In the genomic region with DNA sequence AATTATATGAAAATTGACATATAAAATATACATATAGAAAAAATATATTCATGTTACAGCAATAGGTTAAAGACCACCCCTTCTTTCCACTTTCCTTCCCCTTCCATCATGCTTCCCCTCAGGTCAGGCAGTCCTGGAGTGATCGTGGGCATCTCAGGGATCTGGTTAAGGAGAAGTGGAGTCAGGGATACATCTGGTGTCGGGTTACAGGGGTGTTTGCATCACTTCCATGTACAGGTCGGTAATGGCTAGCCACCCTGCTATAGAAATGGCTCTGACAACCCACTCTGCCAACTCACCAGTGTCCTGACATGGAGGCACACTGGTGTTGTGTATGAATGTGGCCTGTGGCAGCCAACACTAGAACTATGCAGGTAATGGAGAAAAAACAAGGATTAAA, we compare ENCODE assay signal across 29 cellular contexts.
"Had no signal": no experiment of that assay in that cellular context is flagged by ENCODE, and none has a peak within 500 bp of the region (broad histone marks: within the 10 kb centered on the region; RNA-seq: fewer than 3 reads in every experiment).

No MANE protein-coding gene starts in this region.

- H3K9me3 ChIP-seq: ascending aorta, esophagus muscularis mucosa, gastrocnemius medialis, heart left ventricle had no signal

- ATAC-seq: activated naive CD4-positive, alpha-beta T cell treated with anti-CD3 and anti-CD28 coated beads, Interleukin-2, amount 50 U/mL, for 72 hours; activated T-cell treated with anti-CD3 and anti-CD28 coated beads, Interleukin-2, amount 50 U/mL, for 72 hours; effector memory CD8-positive, alpha-beta T cell; foreskin keratinocyte; gastrocnemius medialis; heart left ventricle had no signal

- H3K4me3 Mint-ChIP-seq: activated CD4-positive, alpha-beta memory T cell treated with anti-CD3 and anti-CD28 coated beads, Interleukin-2, amount 10 ng/mL, durations not matched to agents 7 days and 5 days; activated CD4-positive, alpha-beta T cell treated with anti-CD3 and anti-CD28 coated beads, Interleukin-2, amount 10 ng/mL, durations not matched to agents 7 days and 5 days; activated naive CD4-positive, alpha-beta T cell treated with anti-CD3 and anti-CD28 coated beads, Interleukin-2, amount 10 ng/mL, durations not matched to agents 7 days and 5 days; activated naive CD8-positive, alpha-beta T cell treated with anti-CD3 and anti-CD28 coated beads, Interleukin-2, amount 10 ng/mL, durations not matched to agents 7 days and 5 days; activated T-cell treated with anti-CD3 and anti-CD28 coated beads, Interleukin-2, amount 50 U/mL, for 24 hours; activated T-cell treated with anti-CD3 and anti-CD28 coated beads, Interleukin-2, amount 50 U/mL, for 72 hours; brain; central memory CD8-positive, alpha-beta T cell; dendritic cell treated with granulocyte-macrophage colony-stimulating factor and Interleukin-4, amounts not matched to agents 40 ng/mL and 50 ng/mL, for 4 days; effector memory CD8-positive, alpha-beta T cell had no signal

- H3K27ac Mint-ChIP-seq: activated CD4-positive, alpha-beta memory T cell treated with anti-CD3 and anti-CD28 coated beads, Interleukin-2, amount 10 ng/mL, durations not matched to agents 7 days and 5 days; activated CD4-positive, alpha-beta T cell treated with anti-CD3 and anti-CD28 coated beads, Interleukin-2, amount 10 ng/mL, durations not matched to agents 7 days and 5 days; activated naive CD4-positive, alpha-beta T cell treated with anti-CD3 and anti-CD28 coated beads, Interleukin-2, amount 10 ng/mL, durations not matched to agents 7 days and 5 days; activated naive CD4-positive, alpha-beta T cell treated with anti-CD3 and anti-CD28 coated beads, Interleukin-2, amount 50 U/mL, for 72 hours; activated naive CD8-positive, alpha-beta T cell treated with anti-CD3 and anti-CD28 coated beads, Interleukin-2, amount 10 ng/mL, durations not matched to agents 7 days and 5 days; activated T-cell treated with anti-CD3 and anti-CD28 coated beads, Interleukin-2, amount 50 U/mL, for 24 hours; activated T-cell treated with anti-CD3 and anti-CD28 coated beads, Interleukin-2, amount 50 U/mL, for 72 hours; brain; dendritic cell treated with granulocyte-macrophage colony-stimulating factor and Interleukin-4, amounts not matched to agents 40 ng/mL and 50 ng/mL, for 4 days; effector memory CD8-positive, alpha-beta T cell had no signal

- H3K27ac ChIP-seq: ascending aorta, coronary artery, dorsolateral prefrontal cortex, esophagus muscularis mucosa, foreskin keratinocyte, gastrocnemius medialis, heart left ventricle had no signal

- DNase-seq: activated CD4-positive, alpha-beta memory T cell treated with anti-CD3 and anti-CD28 coated beads, Interleukin-2, amount 10 ng/mL, durations not matched to agents 7 days and 5 days; activated CD4-positive, alpha-beta T cell treated with anti-CD3 and anti-CD28 coated beads for 1 hour; activated CD4-positive, alpha-beta T cell treated with anti-CD3 and anti-CD28 coated beads for 4 hours; activated CD4-positive, alpha-beta T cell treated with anti-CD3 and anti-CD28 coated beads, Interleukin-2, amount 10 ng/mL, durations not matched to agents 7 days and 5 days; activated CD4-positive, alpha-beta T cell treated with anti-CD3 and anti-CD28 coated beads, Interleukin-2, amount 50 U/mL, for 4 hours; activated CD8-positive, alpha-beta memory T cell treated with anti-CD3 and anti-CD28 coated beads, Interleukin-2, amount 50 U/mL, for 48 hours; activated gamma-delta T cell; activated naive CD4-positive, alpha-beta T cell; activated naive CD4-positive, alpha-beta T cell treated with anti-CD3 and anti-CD28 coated beads, Interleukin-2, amount 10 ng/mL, durations not matched to agents 7 days and 5 days; activated naive CD8-positive, alpha-beta T cell treated with anti-CD3 and anti-CD28 coated beads, Interleukin-2, amount 10 ng/mL, durations not matched to agents 7 days and 5 days; activated T-cell treated with anti-CD3 and anti-CD28 coated beads for 4 hours; activated T-cell treated with anti-CD3 and anti-CD28 coated beads, Interleukin-2, amount 50 U/mL, for 24 hours; activated T-cell treated with anti-CD3 and anti-CD28 coated beads, Interleukin-2, amount 50 U/mL, for 72 hours; dorsolateral prefrontal cortex; effector CD4-positive, alpha-beta T cell; effector memory CD8-positive, alpha-beta T cell; erythroblast; foreskin keratinocyte; gastrocnemius medialis; glutamatergic neuron; heart left ventricle; T-helper 2 cell had no signal

- H3K36me3 ChIP-seq: ascending aorta, esophagus muscularis mucosa, gastrocnemius medialis, heart left ventricle had no signal

- H3K36me3 Mint-ChIP-seq: activated naive CD4-positive, alpha-beta T cell treated with anti-CD3 and anti-CD28 coated beads, Interleukin-2, amount 10 ng/mL, durations not matched to agents 7 days and 5 days; activated naive CD4-positive, alpha-beta T cell treated with anti-CD3 and anti-CD28 coated beads, Interleukin-2, amount 50 U/mL, for 72 hours; activated naive CD8-positive, alpha-beta T cell treated with anti-CD3 and anti-CD28 coated beads, Interleukin-2, amount 10 ng/mL, durations not matched to agents 7 days and 5 days; brain had no signal

- H3K4me3 ChIP-seq: ascending aorta, coronary artery, dorsolateral prefrontal cortex, esophagus muscularis mucosa, gastrocnemius medialis, heart left ventricle had no signal

- H3K4me1 Mint-ChIP-seq: activated CD4-positive, alpha-beta memory T cell treated with anti-CD3 and anti-CD28 coated beads, Interleukin-2, amount 10 ng/mL, durations not matched to agents 7 days and 5 days; activated CD4-positive, alpha-beta T cell treated with anti-CD3 and anti-CD28 coated beads, Interleukin-2, amount 10 ng/mL, durations not matched to agents 7 days and 5 days; activated naive CD4-positive, alpha-beta T cell treated with anti-CD3 and anti-CD28 coated beads, Interleukin-2, amount 10 ng/mL, durations not matched to agents 7 days and 5 days; activated naive CD8-positive, alpha-beta T cell treated with anti-CD3 and anti-CD28 coated beads, Interleukin-2, amount 10 ng/mL, durations not matched to agents 7 days and 5 days; central memory CD8-positive, alpha-beta T cell had no signal

- H3K9me3 Mint-ChIP-seq: activated CD4-positive, alpha-beta memory T cell treated with anti-CD3 and anti-CD28 coated beads, Interleukin-2, amount 10 ng/mL, durations not matched to agents 7 days and 5 days; activated CD4-positive, alpha-beta T cell treated with anti-CD3 and anti-CD28 coated beads, Interleukin-2, amount 10 ng/mL, durations not matched to agents 7 days and 5 days; activated naive CD4-positive, alpha-beta T cell treated with anti-CD3 and anti-CD28 coated beads, Interleukin-2, amount 10 ng/mL, durations not matched to agents 7 days and 5 days; activated naive CD4-positive, alpha-beta T cell treated with anti-CD3 and anti-CD28 coated beads, Interleukin-2, amount 50 U/mL, for 72 hours; activated naive CD8-positive, alpha-beta T cell treated with anti-CD3 and anti-CD28 coated beads, Interleukin-2, amount 10 ng/mL, durations not matched to agents 7 days and 5 days; activated T-cell treated with anti-CD3 and anti-CD28 coated beads, Interleukin-2, amount 50 U/mL, for 24 hours; activated T-cell treated with anti-CD3 and anti-CD28 coated beads, Interleukin-2, amount 50 U/mL, for 72 hours; brain; central memory CD8-positive, alpha-beta T cell; dendritic cell treated with granulocyte-macrophage colony-stimulating factor and Interleukin-4, amounts not matched to agents 40 ng/mL and 50 ng/mL, for 4 days; effector memory CD8-positive, alpha-beta T cell had no signal

- H3K27me3 ChIP-seq: ascending aorta, dorsolateral prefrontal cortex, esophagus muscularis mucosa, foreskin keratinocyte, gastrocnemius medialis had no signal

- H3K4me1 ChIP-seq: ascending aorta, foreskin keratinocyte had no signal

- H3K27me3 Mint-ChIP-seq: activated CD4-positive, alpha-beta T cell treated with anti-CD3 and anti-CD28 coated beads, Interleukin-2, amount 10 ng/mL, durations not matched to agents 7 days and 5 days; activated T-cell treated with anti-CD3 and anti-CD28 coated beads, Interleukin-2, amount 50 U/mL, for 24 hours; central memory CD8-positive, alpha-beta T cell had no signal
